ENCODE assay signal across 22 cellular contexts in genomic region chr18:36326771-36327170, GRCh38. TPM values are rescaled to one million over a fixed set of nuclear protein-coding genes. Genes with fewer than 3 reads are reported as not detected.
"Had no signal": no experiment of that assay in that cellular context is flagged by ENCODE, and none has a peak within 500 bp of the region (broad histone marks: within the 10 kb centered on the region; RNA-seq: fewer than 3 reads in every experiment).

No MANE protein-coding gene starts in this region.

- DNase-seq: cerebellar nuclear complex; cortex of kidney; effector memory CD8-positive, alpha-beta T cell; erythroblast; esophagus squamous epithelium; foreskin fibroblast; gastrocnemius medialis; hippocampal formation; islet precursor cell; kidney glomerular epithelial cell; mesendoderm; midbrain; naive thymus-derived CD4-positive, alpha-beta T cell; sigmoid colon; stimulated activated CD4-positive, alpha-beta T cell treated with anti-CD3 and anti-CD28 coated beads, Interleukin-2, amount 100 ng/mL, for 24 hours; stimulated activated CD4-positive, alpha-beta T cell treated with anti-CD3 and anti-CD28 coated beads, Interleukin-4, amount 100 ng/mL, for 24 hours; stimulated activated naive CD4-positive, alpha-beta T cell treated with Interleukin-2 at 50 U/mL for 16 hours; stomach; tibial artery had no signal

- H3K4me3 ChIP-seq: esophagus squamous epithelium, gastrocnemius medialis, neural progenitor cell, sigmoid colon, stomach, tibial artery had no signal

- H3K36me3 ChIP-seq: esophagus squamous epithelium, gastrocnemius medialis, neural progenitor cell, sigmoid colon, stomach, tibial artery had no signal

- H3K4me1 ChIP-seq: parathyroid adenoma had no signal

- H3K9me3 ChIP-seq: esophagus squamous epithelium, gastrocnemius medialis, sigmoid colon, stomach, tibial artery had no signal

- H3K27ac ChIP-seq: esophagus squamous epithelium, gastrocnemius medialis, neural progenitor cell, parathyroid adenoma, sigmoid colon, stomach, tibial artery had no signal

- ATAC-seq: effector memory CD8-positive, alpha-beta T cell; gastrocnemius medialis; naive thymus-derived CD4-positive, alpha-beta T cell; stimulated activated effector memory CD8-positive, alpha-beta T cell treated with anti-CD3 and anti-CD28 coated beads, Interleukin-12 subunit alpha, Interleukin-12 subunit beta, amount 100 ng/mL, for 72 hours had no signal

- H3K27me3 ChIP-seq: esophagus squamous epithelium, gastrocnemius medialis, neural progenitor cell, sigmoid colon, tibial artery had no signal

RNA-seq across cellular contexts. Expression of gene FHOD3, which starts 29.3 kb away (rescaled TPM):
- total RNA-seq: naive thymus-derived CD4-positive, alpha-beta T cell had no signal
- polyA plus RNA-seq: naive thymus-derived CD4-positive, alpha-beta T cell had no signal
